17 cellular contexts compared by ENCODE assay signal in genomic region chr1:22325531-22326371, GRCh38.
A peak's percentile ranks its signal among the peaks of the same experiment; 100 is the strongest.
DNase-seq lines count a peak whose midpoint lies in the region; ATAC-seq, FAIRE-seq and TF ChIP-seq lines count a peak whose summit lies in the region.
"Had no signal": no experiment of that assay in that cellular context is flagged by ENCODE, and none has a peak within 500 bp of the region (broad histone marks: within the 10 kb centered on the region; RNA-seq: fewer than 3 reads in every experiment).

No MANE protein-coding gene starts in this region.

- in situ Hi-C loops in GM13976 (cut with MboI; ENCODE audit: low sequenced_read_pairs, unreplicated experiment): no loop called here

- intact Hi-C loops in kidney (cut with DNase I) (no loop called here), posterior vena cava (cut with DNase I) (no loop called here)

- H3K4me1 ChIP-seq in kidney (ENCODE audit: control insufficient read depth in 1 of 2, insufficient read depth in 1 of 2, low read depth in 1 of 2, low read length in 2 of 2): no peaks in the 10 kb centered on the region
- H3K4me1 ChIP-seq: Caco-2 had no signal

- H3K36me3 ChIP-seq in kidney (ENCODE audit: control insufficient read depth in 1 of 2, insufficient read depth in 2 of 2, low read length in 2 of 2): no peaks in the 10 kb centered on the region

- no peak overlapping the region for H3K4me3 ChIP-seq in kidney (ENCODE audit: low read length in 2 of 2)
- H3K4me3 ChIP-seq: K562 had no signal

- ATAC-seq in HG02588 (IDR thresholded peaks at IDR 0.05; ENCODE audit: unreplicated experiment): no peak
- ATAC-seq: PC-3 had no signal

- H3K9ac ChIP-seq in kidney (ENCODE audit: low read length in 2 of 2): no peak overlapping the region

- no peak overlapping the region for H3K27ac ChIP-seq in kidney (ENCODE audit: low read depth in 2 of 2, low read length in 2 of 2)

- peak; percentile 18 for DNase-seq in activated CD8-positive, alpha-beta memory T cell treated with anti-CD3 and anti-CD28 coated beads, Interleukin-2, amount 50 U/mL, for 48 hours
- no peak for DNase-seq in activated CD8-positive, alpha-beta memory T cell treated with anti-CD3 and anti-CD28 coated beads for 24 hours
- peak; percentile 41 for DNase-seq in kidney
- DNase-seq in posterior vena cava (ENCODE audit: low spot score): peak; percentile 51
- no peak for DNase-seq in GM13976 (ENCODE audit: low spot score)
- DNase-seq in GM12891 (ENCODE audit: insufficient read length, low spot score): no peak
- DNase-seq in NCI-H187 (lab: John Stamatoyannopoulos, UW): no peak
- DNase-seq: NCI-H1436 treated with DMSO at 0.1 percent for 48 hours; NCI-H2081 treated with DMSO at 0.1 percent for 48 hours; NCI-H2227 treated with DMSO at 0.1 percent for 48 hours; NCI-H526 treated with DMSO at 0.1 percent for 48 hours; NK-92 treated with Interleukin-12 subunit alpha and Interleukin-12 subunit beta, amount 100 ng/mL, for 24 hours; PC-3 had no signal

- no peak for TF ChIP-seq CTCF in kidney (IDR thresholded peaks at IDR 0.05; ENCODE audit: borderline replicate concordance, extremely low read depth, insufficient read depth)
- no peak for TF ChIP-seq CTCF in GM13976 (IDR thresholded peaks at IDR 0.05; ENCODE audit: borderline replicate concordance, control extremely low read depth, extremely low read depth, insufficient read depth, missing control alignments)

- FAIRE-seq in kidney (lab: Jason Lieb, UNC): no peak
- FAIRE-seq in GM12891 (lab: Jason Lieb, UNC): no peak
- FAIRE-seq: GM18507, K562 had no signal

- H3K9me3 ChIP-seq in kidney (ENCODE audit: control insufficient read depth in 1 of 2, low read length in 2 of 2): no peaks in the 10 kb centered on the region
- H3K9me3 ChIP-seq: Caco-2 had no signal

- TF ChIP-seq POLR2A in GM12891 (IDR thresholded peaks at IDR 0.05; ENCODE audit: low read depth, low read length): no peak

TF ChIP-seq in GM12891, 5 proteins besides CTCF, POLR2A, EP300 and RAD21:
- TF ChIP-seq POU2F2 (IDR thresholded peaks at IDR 0.05; ENCODE audit: low read depth, low read length) (no peak), TAF1 (IDR thresholded peaks at IDR 0.05; ENCODE audit: low read depth, low read length) (no peak), PAX5 (IDR thresholded peaks at IDR 0.05; ENCODE audit: insufficient read depth, low read length, severe bottlenecking) (no peak), SPI1 (IDR thresholded peaks at IDR 0.05; ENCODE audit: low read depth, low read length) (no peak), POLR2AphosphoS5 (IDR thresholded peaks at IDR 0.05; ENCODE audit: low read depth, low read length) (no peak)

Comparison
In these comparisons a context has a peak if more than half of its experiments do, and no peak if none do; other contexts are left out.
1. DNase-seq: peak in activated CD8-positive, alpha-beta memory T cell treated with anti-CD3 and anti-CD28 coated beads, Interleukin-2, amount 50 U/mL, for 48 hours (single experiment), kidney (single experiment) and posterior vena cava (single experiment); none in activated CD8-positive, alpha-beta memory T cell treated with anti-CD3 and anti-CD28 coated beads for 24 hours (single experiment), GM13976 (single experiment), GM12891 (single experiment) and NCI-H187 (0 of 2).